23 cellular contexts compared by ENCODE assay signal in the genomic region with DNA sequence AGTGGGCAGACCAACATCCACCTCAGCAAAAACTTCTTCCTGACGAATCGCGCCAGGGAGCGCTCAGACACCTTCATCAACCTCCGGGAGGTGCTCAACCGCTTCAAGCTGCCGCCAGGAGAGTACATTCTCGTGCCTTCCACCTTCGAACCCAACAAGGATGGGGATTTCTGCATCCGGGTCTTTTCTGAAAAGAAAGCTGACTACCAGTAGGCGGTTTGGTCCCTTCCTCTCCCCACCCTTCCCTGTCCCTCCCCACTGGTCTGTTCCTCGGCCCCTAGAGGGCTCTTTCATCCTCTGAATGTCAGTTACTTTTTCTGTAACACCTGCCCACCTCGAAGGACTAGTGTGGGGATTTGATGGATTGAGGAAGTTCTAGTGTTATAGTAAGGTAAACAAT. TPM values are rescaled to one million over a fixed set of nuclear protein-coding genes. Genes with fewer than 3 reads are reported as not detected.
A peak's percentile ranks its signal among the peaks of the same experiment; 100 is the strongest.
DNase-seq lines count a peak whose midpoint lies in the region; ATAC-seq, FAIRE-seq and TF ChIP-seq lines count a peak whose summit lies in the region.
"Had no signal": no experiment of that assay in that cellular context is flagged by ENCODE, and none has a peak within 500 bp of the region (broad histone marks: within the 10 kb centered on the region; RNA-seq: fewer than 3 reads in every experiment).

No MANE protein-coding gene starts in this region.

- intact Hi-C loops in MCF 10A (cut with micrococcal nuclease): no loop called here
- intact Hi-C loops in breast epithelium (cut with DNase I; ENCODE audit: low total_unique reads): no loop called here
- intact Hi-C loops in K562 (cut with micrococcal nuclease): no loop called here

- H3K27ac Mint-ChIP-seq in MCF 10A (ENCODE audit: low read depth, unreplicated experiment): peak overlapping the region; percentile 13
- H3K27ac Mint-ChIP-seq in neural progenitor cell: no peak overlapping the region
- H3K27ac Mint-ChIP-seq: activated CD4-positive, alpha-beta T cell treated with anti-CD3 and anti-CD28 coated beads, Interleukin-2, amount 10 ng/mL, durations not matched to agents 24 days and 14 days; CD8-positive, alpha-beta T cell; stimulated activated naive B cell treated with anti-CD40 and anti-IgM and Interleukin-4, amounts not matched to agents 10 μg/mL and 1 μg/mL and 100 μg/mL, for 72 hours had no signal

- POLR2A ChIA-PET in MCF 10A (lab: Yijun Ruan, JAX): interaction anchor here (0.6 to 4.1 kb wide), 2 partner anchors 12 to 50 kb away, joined by 3 to 26 read pairs; no protein-coding TSS in a partner anchor
- POLR2A ChIA-PET in K562 (lab: Yijun Ruan, JAX): interaction anchor here (0.6 to 8.0 kb wide), 3 partner anchors 9 to 22 kb away, joined by 3 to 75 read pairs (median 5); no protein-coding TSS in a partner anchor

- no peak for TF ChIP-seq CTCF in MCF 10A (IDR thresholded peaks at IDR 0.05; ENCODE audit: unreplicated experiment)
- no peak for TF ChIP-seq CTCF in breast epithelium (IDR thresholded peaks at IDR 0.05)
- TF ChIP-seq CTCF in K562 (IDR thresholded peaks at IDR 0.05 in 2 of 3, conservative IDR thresholded peaks at IDR 0.05 in 1 of 3; ENCODE audit: insufficient read depth in 2 of 3, low read depth in 1 of 3, low read length in 3 of 3): peak; percentile 52 to 62 (median 58); a peak in 5 of 6 replicates
- TF ChIP-seq CTCF in neural progenitor cell (IDR thresholded peaks at IDR 0.05): peak; percentile 12

- H3K9ac ChIP-seq in K562 (ENCODE audit: insufficient read depth in 1 of 2, low read depth in 2 of 2, low read length in 2 of 2) (no peak overlapping the region), neural progenitor cell (no peak overlapping the region)

- no peak for TF ChIP-seq POLR2A in breast epithelium (IDR thresholded peaks at IDR 0.05)
- no peak for TF ChIP-seq POLR2A in K562 (conservative IDR thresholded peaks at IDR 0.05)

- H3K79me2 ChIP-seq in K562 (ENCODE audit: control insufficient read depth, insufficient read depth, low read length) (no peaks in the 10 kb centered on the region), neural progenitor cell (ENCODE audit: low read depth) (no peaks in the 10 kb centered on the region)

- no peak overlapping the region for H2AFZ ChIP-seq in K562 (ENCODE audit: low read depth, low read length)
- no peak overlapping the region for H2AFZ ChIP-seq in neural progenitor cell (replicated peaks)

- CTCF ChIA-PET in MCF 10A (lab: Yijun Ruan, JAX) (interaction anchor here (0.8 to 6.8 kb wide), 3 partner anchors 8 to 63 kb away, joined by 3 to 62 read pairs (median 13); a partner anchor contains a TSS), K562 (lab: Yijun Ruan, JAX; ENCODE audit: low intra/inter-chr PET ratio) (no interaction called here)

- H3F3A ChIP-seq in neural progenitor cell (ENCODE audit: low read depth): no peaks in the 10 kb centered on the region

- H3K4me1 ChIP-seq in breast epithelium: no peaks in the 10 kb centered on the region
- no peaks in the 10 kb centered on the region; a peak in 1 of 5 replicates for H3K4me1 ChIP-seq in K562 (replicated peaks in 1 of 2; ENCODE audit: control insufficient read depth in 2 of 2, insufficient read depth in 2 of 2, low read length in 2 of 2)
- H3K4me1 ChIP-seq in neural progenitor cell: no peaks in the 10 kb centered on the region
- peaks cover 10% of the 10 kb centered on the region for H3K4me1 ChIP-seq in SJCRH30

- no peaks in the 10 kb centered on the region for H3K27me3 ChIP-seq in breast epithelium
- H3K27me3 ChIP-seq in K562 (ENCODE audit: control insufficient read depth in 2 of 2, insufficient read depth in 2 of 2, low read length in 2 of 2): no peaks in the 10 kb centered on the region
- H3K27me3 ChIP-seq in neural progenitor cell: no peaks in the 10 kb centered on the region
- H3K27me3 ChIP-seq in SJCRH30: no peaks in the 10 kb centered on the region
- H3K27me3 ChIP-seq: heart left ventricle had no signal

- H3K27me3 Mint-ChIP-seq in MCF 10A (ENCODE audit: insufficient read depth, unreplicated experiment) (no peaks in the 10 kb centered on the region), neural progenitor cell (ENCODE audit: insufficient read depth, low read depth) (peaks cover 6% of the 10 kb centered on the region)
- H3K27me3 Mint-ChIP-seq: activated CD4-positive, alpha-beta T cell treated with anti-CD3 and anti-CD28 coated beads, Interleukin-2, amount 10 ng/mL, durations not matched to agents 24 days and 14 days; stimulated activated naive B cell treated with anti-CD40 and anti-IgM and Interleukin-4, amounts not matched to agents 10 μg/mL and 1 μg/mL and 100 μg/mL, for 72 hours had no signal

- no TSS peak for BruUV-seq in MCF 10A (replicated peaks; lab: Mats Ljungman, UMichigan)
- no TSS peak for BruUV-seq in K562 (replicated peaks; lab: Mats Ljungman, UMichigan)

- peaks cover 5% of the 10 kb centered on the region for H3K36me3 ChIP-seq in breast epithelium
- H3K36me3 ChIP-seq in K562 (ENCODE audit: control insufficient read depth, insufficient read depth, low read length): peaks cover 81% of the 10 kb centered on the region
- no peaks in the 10 kb centered on the region for H3K36me3 ChIP-seq in neural progenitor cell
- peaks cover 70% of the 10 kb centered on the region for H3K36me3 ChIP-seq in SJCRH30

- no peak for TF ChIP-seq EP300 in K562 (IDR thresholded peaks at IDR 0.05; ENCODE audit: low read length)

- DNase-seq in MCF 10A (ENCODE audit: unreplicated experiment) (no peak), breast epithelium (ENCODE audit: low spot score in 2 of 2) (no peak), NCI-H146 (lab: John Stamatoyannopoulos, UW) (peak; percentile 41), K562 (ENCODE audit: extremely low read depth in 1 of 4, low spot score in 3 of 4) (peak; percentile 50 to 64 (median 61)), neural progenitor cell (ENCODE audit: low spot score) (peak; percentile 14), SJCRH30 (no peak)
- DNase-seq: activated CD4-positive, alpha-beta T cell treated with anti-CD3 and anti-CD28 coated beads, Interleukin-2, amount 10 ng/mL, durations not matched to agents 24 days and 14 days; anterior cingulate cortex; CD8-positive, alpha-beta T cell; cerebellar nuclear complex; GOT3; heart left ventricle; mammary epithelial cell; MM.1S; NCI-H1694; NCI-H226; NK-92 treated with Interleukin-12 subunit alpha and Interleukin-12 subunit beta, amount 100 ng/mL, for 24 hours; right cardiac atrium; stimulated activated naive B cell treated with anti-CD40 and anti-IgM and Interleukin-4, amounts not matched to agents 10 μg/mL and 1 μg/mL and 100 μg/mL, for 72 hours had no signal

- H3K27ac ChIP-seq in breast epithelium (no peak overlapping the region), K562 (ENCODE audit: extremely low read depth, low read depth, low read length) (no peak overlapping the region), neural progenitor cell (no peak overlapping the region), SJCRH30 (no peak overlapping the region)
- H3K27ac ChIP-seq: heart left ventricle had no signal

- H3K4me2 ChIP-seq in K562 (ENCODE audit: insufficient read depth, low read length) (no peak overlapping the region), neural progenitor cell (no peak overlapping the region)

- peak; percentile 42 for FAIRE-seq in K562 (lab: Jason Lieb, UNC)
- FAIRE-seq: endometrium, keratinocyte had no signal

- H3K36me3 Mint-ChIP-seq in MCF 10A (ENCODE audit: insufficient read depth, unreplicated experiment): peaks cover 95% of the 10 kb centered on the region
- peaks cover 21% of the 10 kb centered on the region for H3K36me3 Mint-ChIP-seq in neural progenitor cell

- TF ChIP-seq RAD21 in K562 (CRISPR knock-in tag; conservative IDR thresholded peaks at IDR 0.05 in 1 of 2, IDR thresholded peaks at IDR 0.05 in 1 of 2): peak; percentile 29 to 66; a peak in 3 of 4 replicates

- whole genome bisulfite sequencing in K562 (ENCODE audit: insufficient coverage, low coverage, missing lambda C conversion rate): 80% methylated on average over 13 of the region's 13 CpGs

- no peaks in the 10 kb centered on the region for H3K9me3 ChIP-seq in breast epithelium
- no peaks in the 10 kb centered on the region for H3K9me3 ChIP-seq in K562 (replicated peaks; ENCODE audit: control insufficient read depth, insufficient read depth, low read depth, low read length)
- no peaks in the 10 kb centered on the region for H3K9me3 ChIP-seq in neural progenitor cell (ENCODE audit: low read depth)
- H3K9me3 ChIP-seq in SJCRH30 (replicated peaks): no peaks in the 10 kb centered on the region
- H3K9me3 ChIP-seq: heart left ventricle had no signal

- no peaks in the 10 kb centered on the region for H3K4me1 Mint-ChIP-seq in MCF 10A (ENCODE audit: insufficient read depth, unreplicated experiment)
- H3K4me1 Mint-ChIP-seq in neural progenitor cell: no peaks in the 10 kb centered on the region
- H3K4me1 Mint-ChIP-seq: activated CD4-positive, alpha-beta T cell treated with anti-CD3 and anti-CD28 coated beads, Interleukin-2, amount 10 ng/mL, durations not matched to agents 24 days and 14 days; stimulated activated naive B cell treated with anti-CD40 and anti-IgM and Interleukin-4, amounts not matched to agents 10 μg/mL and 1 μg/mL and 100 μg/mL, for 72 hours had no signal

- H3K4me3 Mint-ChIP-seq in MCF 10A (ENCODE audit: unreplicated experiment): no peak overlapping the region
- H3K4me3 Mint-ChIP-seq in neural progenitor cell: no peak overlapping the region
- H3K4me3 Mint-ChIP-seq: activated CD4-positive, alpha-beta T cell treated with anti-CD3 and anti-CD28 coated beads, Interleukin-2, amount 10 ng/mL, durations not matched to agents 24 days and 14 days; CD8-positive, alpha-beta T cell; stimulated activated naive B cell treated with anti-CD40 and anti-IgM and Interleukin-4, amounts not matched to agents 10 μg/mL and 1 μg/mL and 100 μg/mL, for 72 hours had no signal

- in situ Hi-C loops in K562 (cut with MboI): loop anchor here (10.0 kb wide), 1 partner anchor 204 kb away; no protein-coding TSS in a partner anchor

- ATAC-seq in K562: peak; percentile 76
- ATAC-seq in GM18861 (IDR thresholded peaks at IDR 0.05; ENCODE audit: unreplicated experiment): no peak
- no peak for ATAC-seq in GM21390 (IDR thresholded peaks at IDR 0.05; ENCODE audit: unreplicated experiment)
- ATAC-seq: CD8-positive, alpha-beta T cell; heart left ventricle; right cardiac atrium; stimulated activated naive B cell treated with anti-CD40 and anti-IgM and Interleukin-4, amounts not matched to agents 10 μg/mL and 1 μg/mL and 100 μg/mL, for 72 hours had no signal

- H3K4me3 ChIP-seq in breast epithelium (no peak overlapping the region), K562 (no peak overlapping the region), neural progenitor cell (no peak overlapping the region), SJCRH30 (no peak overlapping the region)
- H3K4me3 ChIP-seq: heart left ventricle had no signal

- no peaks in the 10 kb centered on the region for H3K9me1 ChIP-seq in K562 (ENCODE audit: control insufficient read depth, insufficient read depth, low read length)

- H3K9me3 Mint-ChIP-seq in MCF 10A (ENCODE audit: unreplicated experiment) (no peaks in the 10 kb centered on the region), neural progenitor cell (no peaks in the 10 kb centered on the region)
- H3K9me3 Mint-ChIP-seq: activated CD4-positive, alpha-beta T cell treated with anti-CD3 and anti-CD28 coated beads, Interleukin-2, amount 10 ng/mL, durations not matched to agents 24 days and 14 days; CD8-positive, alpha-beta T cell; stimulated activated naive B cell treated with anti-CD40 and anti-IgM and Interleukin-4, amounts not matched to agents 10 μg/mL and 1 μg/mL and 100 μg/mL, for 72 hours had no signal

- H4K20me1 ChIP-seq in K562 (replicated peaks; ENCODE audit: control insufficient read depth, insufficient read depth, low read length) (no peaks in the 10 kb centered on the region), neural progenitor cell (ENCODE audit: low read depth) (no peaks in the 10 kb centered on the region)

RNA-seq across cellular contexts. Expression of a gene that starts 46.9 kb away (rescaled TPM):
- total RNA-seq in MCF 10A (2022) (513 and 622 TPM in 2 replicates), breast epithelium (100 to 1,000 TPM; 162 to 192 (median 164) TPM), K562 (2014; rRNA removed) (116 and 157 TPM in 2 replicates), K562 (2014; rRNA removed; fragmentation: Illumina TruSeq; extraction: Trizol) (80.4 and 84.2 TPM in 2 replicates), K562 (2015; rRNA removed; fragmentation: Illumina TruSeq; extraction: Trizol) (86.8 and 87.7 TPM in 2 replicates), K562 (2021) (94.8 and 101 TPM in 2 replicates), neural progenitor cell (ENCODE audit: low replicate concordance) (61.7 and 64.2 TPM in 2 replicates)
- 180 and 218 TPM in 2 replicates for total RNA-seq in K562 (2011; cell fraction: chromatin; rRNA removed; ENCODE audit: low replicate concordance)
- 119 and 120 TPM in 2 replicates for total RNA-seq in K562 (2011; cell fraction: nucleolus; rRNA removed)
- 132 and 165 TPM in 2 replicates for total RNA-seq in K562 (2011; cell fraction: nucleoplasm; rRNA removed)
- polyA plus RNA-seq in K562 (2011; rRNA removed) (113 and 120 TPM in 2 replicates), K562 (2014; fragmentation: Illumina TruSeq; extraction: Trizol) (92.6 and 102 TPM in 2 replicates), K562 (2014; fragmentation: Nextera tagmentation; extraction: Ambion mirVana) (10 to 100 TPM; 24.6 to 28.5 TPM), K562 (2014; rRNA removed) (106 and 124 TPM in 2 replicates)
- 55.7 and 58.0 TPM in 2 replicates for polyA plus RNA-seq in K562 (2011; cell fraction: cytosol; rRNA removed)
- polyA plus RNA-seq in K562 (2011; cell fraction: nucleus; rRNA removed): 254 and 312 TPM in 2 replicates
- polyA plus RNA-seq in K562 (2012): 81.1 and 119 TPM in 2 replicates
- 114 and 116 TPM in 2 replicates for polyA minus RNA-seq in K562 (2011; rRNA and poly(A)+ RNA removed)
- 68.3 and 82.5 TPM in 2 replicates for polyA minus RNA-seq in K562 (2011; cell fraction: cytosol; rRNA and poly(A)+ RNA removed)
- 63.0 and 87.3 TPM in 2 replicates for polyA minus RNA-seq in K562 (2011; cell fraction: nucleus; rRNA and poly(A)+ RNA removed)
- total RNA-seq in SJCRH30 (2014; rRNA removed; shearing (Covaris generic)): 163 and 172 TPM in 2 replicates

Comparison
In these comparisons a context has a peak if more than half of its experiments do, and no peak if none do; other contexts are left out.
1. DNase-seq: peak in NCI-H146 (single experiment), K562 (4 of 4) and neural progenitor cell (single experiment); none in MCF 10A (single experiment), breast epithelium (0 of 2) and SJCRH30 (0 of 2).
2. CTCF ChIP-seq: peak in K562 (3 of 3) and neural progenitor cell (single experiment); none in MCF 10A (single experiment) and breast epithelium (0 of 3).